In genomic region chr5:1048162-1048721, GRCh38 we compare ENCODE assay signal across 19 cellular contexts. TPM values are rescaled to one million over a fixed set of nuclear protein-coding genes. Genes with fewer than 3 reads are reported as not detected.
"Had no signal": no experiment of that assay in that cellular context is flagged by ENCODE, and none has a peak within 500 bp of the region (broad histone marks: within the 10 kb centered on the region; RNA-seq: fewer than 3 reads in every experiment).

No MANE protein-coding gene starts in this region.

- H3K4me3 Mint-ChIP-seq: dendritic cell treated with granulocyte-macrophage colony-stimulating factor and Interleukin-4, amounts not matched to agents 40 ng/mL and 50 ng/mL, for 4 days; type B pancreatic cell had no signal

- H3K27ac Mint-ChIP-seq: dendritic cell treated with granulocyte-macrophage colony-stimulating factor and Interleukin-4, amounts not matched to agents 40 ng/mL and 50 ng/mL, for 4 days; type B pancreatic cell had no signal

- ATAC-seq: naive thymus-derived CD4-positive, alpha-beta T cell; stimulated activated naive CD8-positive, alpha-beta T cell treated with anti-CD3 and anti-CD28 coated beads, Interleukin-15, Interleukin-2, amounts not matched to agents 100 U/mL and 50 U/mL, for 24 hours had no signal

- H3K27ac ChIP-seq: cardiac muscle cell, VCaP had no signal

- H3K4me3 ChIP-seq: cardiac muscle cell had no signal

- H3K27me3 Mint-ChIP-seq: dendritic cell treated with granulocyte-macrophage colony-stimulating factor and Interleukin-4, amounts not matched to agents 40 ng/mL and 50 ng/mL, for 4 days; naive thymus-derived CD4-positive, alpha-beta T cell; type B pancreatic cell had no signal

- H3K9me3 ChIP-seq: SK-N-SH had no signal

- H3K27me3 ChIP-seq: cardiac muscle cell had no signal

- H3K4me2 ChIP-seq: SK-N-SH had no signal

- DNase-seq: activated CD4-positive, alpha-beta T cell treated with anti-CD3 and anti-CD28 coated beads for 1 hour; activated CD4-positive, alpha-beta T cell treated with anti-CD3 and anti-CD28 coated beads, Interleukin-2, amount 50 U/mL, for 48 hours; activated naive CD4-positive, alpha-beta T cell treated with anti-CD3 and anti-CD28 coated beads, Interleukin-2, amount 50 U/mL, for 16 hours; activated T-cell treated with anti-CD3 and anti-CD28 coated beads for 4 hours; amygdala; effector memory CD4-positive, alpha-beta T cell; mesendoderm; naive thymus-derived CD4-positive, alpha-beta T cell; retina; stimulated activated CD4-positive, alpha-beta T cell treated with anti-CD3 and anti-CD28 coated beads, Interleukin-12 subunit alpha, Interleukin-12 subunit beta, amount 100 ng/mL, for 4 hours; stimulated activated CD4-positive, alpha-beta T cell treated with anti-CD3 and anti-CD28 coated beads, Interleukin-1b, Interleukin-23, amount 100 ng/mL, for 48 hours; stimulated activated CD8-positive, alpha-beta memory T cell treated with anti-CD3 and anti-CD28 coated beads, Interleukin-4, amount 100 ng/mL, for 48 hours; stimulated activated naive CD8-positive, alpha-beta T cell treated with anti-CD3 and anti-CD28 coated beads, Interleukin-15, Interleukin-2, amounts not matched to agents 100 U/mL and 50 U/mL, for 24 hours had no signal

RNA-seq across cellular contexts. Expression of gene NKD2, which starts 39.6 kb away (rescaled TPM):
- total RNA-seq: chondrocyte had no signal
